Comparison of ENCODE assay signal across 1 cellular context in the genomic region with DNA sequence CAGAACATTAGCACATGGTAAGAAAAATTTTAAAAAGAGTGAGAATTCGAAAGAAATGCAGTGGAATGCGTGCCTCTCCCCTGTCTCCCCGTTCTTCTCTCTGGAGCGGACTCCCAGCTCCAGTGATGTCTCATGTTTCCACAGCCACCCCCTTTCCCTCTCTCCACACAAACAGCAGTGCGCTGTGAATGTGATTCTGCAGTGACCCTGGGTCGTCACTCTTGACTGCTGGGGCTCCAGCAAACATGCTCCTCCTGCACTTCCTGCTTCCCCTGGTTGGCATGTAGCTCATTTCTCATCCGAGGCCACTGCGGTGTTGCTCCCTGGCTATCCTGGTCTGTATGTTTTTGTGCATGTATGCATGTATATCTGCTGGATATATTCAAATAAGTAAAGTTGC.
TF ChIP-seq lines count a peak whose summit lies in the region.

No MANE protein-coding gene starts in this region.

TF ChIP-seq in SK-N-SH, 30 proteins besides CTCF, POLR2A, EP300 and RAD21 (continued from another document):
- no peak for TF ChIP-seq TEAD4 (IDR thresholded peaks at IDR 0.05; ENCODE audit: borderline replicate concordance, insufficient read depth)
- no peak for TF ChIP-seq TAF1 (IDR thresholded peaks at IDR 0.05; ENCODE audit: borderline replicate concordance, low read depth, low read length)
- no peak for TF ChIP-seq RXRA (IDR thresholded peaks at IDR 0.05; ENCODE audit: borderline replicate concordance, low read depth)
- TF ChIP-seq, protein P1, sequence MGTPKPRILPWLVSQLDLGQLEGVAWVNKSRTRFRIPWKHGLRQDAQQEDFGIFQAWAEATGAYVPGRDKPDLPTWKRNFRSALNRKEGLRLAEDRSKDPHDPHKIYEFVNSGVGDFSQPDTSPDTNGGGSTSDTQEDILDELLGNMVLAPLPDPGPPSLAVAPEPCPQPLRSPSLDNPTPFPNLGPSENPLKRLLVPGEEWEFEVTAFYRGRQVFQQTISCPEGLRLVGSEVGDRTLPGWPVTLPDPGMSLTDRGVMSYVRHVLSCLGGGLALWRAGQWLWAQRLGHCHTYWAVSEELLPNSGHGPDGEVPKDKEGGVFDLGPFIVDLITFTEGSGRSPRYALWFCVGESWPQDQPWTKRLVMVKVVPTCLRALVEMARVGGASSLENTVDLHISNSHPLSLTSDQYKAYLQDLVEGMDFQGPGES (IDR thresholded peaks at IDR 0.05; ENCODE audit: low read depth, low read length): no peak
- TF ChIP-seq SIN3A (IDR thresholded peaks at IDR 0.05; ENCODE audit: borderline replicate concordance, low read depth, low read length): no peak
- TF ChIP-seq SMC3 (IDR thresholded peaks at IDR 0.05; ENCODE audit: low read depth, low read length): no peak
- TF ChIP-seq MEF2A (IDR thresholded peaks at IDR 0.05; ENCODE audit: borderline replicate concordance, low read depth): no peak
- TF ChIP-seq GATA2 (CRISPR knock-in tag; IDR thresholded peaks at IDR 0.05): no peak
- TF ChIP-seq, protein P2, sequence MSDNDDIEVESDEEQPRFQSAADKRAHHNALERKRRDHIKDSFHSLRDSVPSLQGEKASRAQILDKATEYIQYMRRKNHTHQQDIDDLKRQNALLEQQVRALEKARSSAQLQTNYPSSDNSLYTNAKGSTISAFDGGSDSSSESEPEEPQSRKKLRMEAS (IDR thresholded peaks at IDR 0.05; ENCODE audit: low read depth): no peak
- TF ChIP-seq JUND (IDR thresholded peaks at IDR 0.05): no peak
